Comparison of ENCODE assay signal across 7 cellular contexts in the genomic region with DNA sequence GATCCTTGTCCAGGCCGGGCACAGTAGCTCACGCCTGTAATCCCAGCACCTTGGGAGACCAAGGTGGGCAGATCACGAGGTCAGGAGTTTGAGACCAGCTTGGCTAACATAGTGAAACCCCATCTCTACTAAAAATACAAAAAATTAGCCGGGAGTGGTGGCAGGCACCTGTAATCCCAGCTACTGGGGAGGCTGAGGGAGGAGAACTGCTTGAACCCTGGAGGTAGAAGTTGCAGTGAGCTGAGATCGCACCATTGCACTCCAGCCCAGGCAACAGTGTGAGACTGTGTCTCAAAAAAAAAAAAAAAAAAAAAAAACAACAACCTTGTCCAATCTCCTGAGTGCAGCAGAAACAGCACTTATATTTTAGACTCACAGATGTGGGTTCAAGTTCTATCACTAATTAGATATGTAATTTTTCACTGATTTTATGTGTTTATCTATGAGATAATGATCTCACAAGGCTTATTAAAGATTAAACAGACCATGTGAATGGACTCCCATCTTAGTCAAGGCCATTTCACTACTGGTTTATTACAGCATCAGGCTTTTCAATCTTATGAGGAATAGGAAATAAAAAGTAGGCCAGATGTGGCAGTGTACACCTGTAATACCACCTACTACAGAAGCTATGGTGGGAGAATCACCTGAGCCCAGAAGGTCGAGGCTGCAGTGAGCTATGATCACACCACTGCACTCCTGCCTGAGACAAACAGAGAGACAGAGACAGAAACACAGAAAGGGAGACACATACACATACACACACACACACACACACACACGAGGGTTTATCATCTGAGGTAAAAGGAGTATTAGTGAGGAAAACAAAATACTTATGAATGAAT. TPM values are rescaled to one million over a fixed set of nuclear protein-coding genes. Genes with fewer than 3 reads are reported as not detected.
A peak's percentile ranks its signal among the peaks of the same experiment; 100 is the strongest.
DNase-seq lines count a peak whose midpoint lies in the region; ATAC-seq, FAIRE-seq and TF ChIP-seq lines count a peak whose summit lies in the region.
"Not testable (repeated sequence)": the region's sequence is repeated elsewhere in the genome, so short reads cannot be mapped to it uniquely, and the experiment has no call there.

No MANE protein-coding gene starts in this region.

- H3K9me3 Mint-ChIP-seq in T-helper 2 cell treated with Interferon-gamma antibody and Interleukin-4, amounts not matched to agents 5 μg/mL and 100 μg/mL, for 36 hours: peaks cover 12% of the 10 kb centered on the region
- not testable (repeated sequence) for H3K9me3 Mint-ChIP-seq in activated T-helper 17 cell treated with anti-CD3 and anti-CD28 coated beads, Interleukin-2, amount 50 U/mL, for 72 hours

- H3K4me1 ChIP-seq in HEK293 (ENCODE audit: control insufficient read depth, insufficient read depth, low read length): not testable (repeated sequence)
- H3K4me1 ChIP-seq in body of pancreas (peaks cover 19% of the 10 kb centered on the region), HepG2 (ENCODE audit: insufficient read depth, low read length) (peaks cover 33% of the 10 kb centered on the region)

- H3K36me3 ChIP-seq in HEK293 (ENCODE audit: control insufficient read depth in 2 of 2, insufficient read depth in 1 of 2, low read length in 2 of 2); body of pancreas (replicated peaks in 1 of 2; ENCODE audit: insufficient read depth in 1 of 2, low read depth in 2 of 2): not testable (repeated sequence)
- peaks cover 2 to 13% of the 10 kb centered on the region in 2 experiments; a peak in 3 of 5 replicates for H3K36me3 ChIP-seq in HepG2 (replicated peaks in 1 of 2; ENCODE audit: control insufficient read depth in 1 of 2, insufficient read depth in 2 of 2, low read length in 2 of 2)

- 81 to 82% methylated on average over 7 of the region's 7 CpGs for WGBS in body of pancreas, 2 donors
- 80% methylated on average over 7 of the region's 7 CpGs for WGBS in HepG2 (ENCODE audit: low lambda C conversion rate)

- TF ChIP-seq POLR2A in body of pancreas (IDR thresholded peaks at IDR 0.05); HepG2 (IDR thresholded peaks at IDR 0.05; ENCODE audit: insufficient read depth in 1 of 2, low read depth in 2 of 2, low read length in 2 of 2): not testable (repeated sequence)

- TF ChIP-seq RAD21 in HepG2 (CRISPR knock-in tag; IDR thresholded peaks at IDR 0.05): not testable (repeated sequence)

- H3K4me3 ChIP-seq in HEK293 (ENCODE audit: low read depth, low read length); body of pancreas; HepG2 (replicated peaks in 1 of 3; ENCODE audit: insufficient read depth in 1 of 3, low read depth in 2 of 3, low read length in 3 of 3): not testable (repeated sequence)

- not testable (repeated sequence) for H3K9me3 ChIP-seq in HEK293 (ENCODE audit: control insufficient read depth, insufficient read depth, low read depth, low read length); body of pancreas; HepG2 (ENCODE audit: low read length)

- CTCF ChIA-PET in HEK293 (lab: Yijun Ruan, JAX): interaction anchor here (0.7 kb wide), 1 partner anchor 663 kb away, joined by 3 read pairs; no protein-coding TSS in a partner anchor
- CTCF ChIA-PET in HepG2 (lab: Yijun Ruan, JAX; ENCODE audit: low intra/inter-chr PET ratio, low total read pairs): not testable (repeated sequence)

- H3K27ac Mint-ChIP-seq in T-helper 2 cell treated with Interferon-gamma antibody and Interleukin-4, amounts not matched to agents 5 μg/mL and 100 μg/mL, for 36 hours: peak overlapping the region; percentile 23
- peak overlapping the region; percentile 49 for H3K27ac Mint-ChIP-seq in activated T-helper 17 cell treated with anti-CD3 and anti-CD28 coated beads, Interleukin-2, amount 50 U/mL, for 72 hours

- H3K27ac ChIP-seq in C4-2B (peak overlapping the region; percentile 38), body of pancreas (peak overlapping the region in 3 of 4 donors; percentile 14 to 26 (median 25)), HepG2 (ENCODE audit: extremely low read length, insufficient read depth, low read length) (peak overlapping the region; percentile 59)
- not testable (repeated sequence) for H3K27ac ChIP-seq in HEK293 (ENCODE audit: extremely low read depth, low read depth, low read length)

- not testable (repeated sequence) for TF ChIP-seq EP300 in HepG2 (IDR thresholded peaks at IDR 0.05; ENCODE audit: low read depth in 2 of 2, low read length in 2 of 2); HepG2 (CRISPR knock-in tag; IDR thresholded peaks at IDR 0.05; ENCODE audit: borderline replicate concordance)

- H3K4me1 Mint-ChIP-seq in T-helper 2 cell treated with Interferon-gamma antibody and Interleukin-4, amounts not matched to agents 5 μg/mL and 100 μg/mL, for 36 hours (ENCODE audit: low read depth): peaks cover 57% of the 10 kb centered on the region
- peaks cover 40% of the 10 kb centered on the region for H3K4me1 Mint-ChIP-seq in activated T-helper 17 cell treated with anti-CD3 and anti-CD28 coated beads, Interleukin-2, amount 50 U/mL, for 72 hours

- not testable (repeated sequence) for H3K9ac ChIP-seq in HepG2 (ENCODE audit: insufficient read depth, low read depth, low read length)

- not testable (repeated sequence) for DNase-seq in T-helper 2 cell treated with Interferon-gamma antibody and Interleukin-4, amounts not matched to agents 5 μg/mL and 100 μg/mL, for 36 hours (ENCODE audit: low spot score); body of pancreas
- peak; percentile 13 for DNase-seq in HepG2 (ENCODE audit: low spot score)
- DNase-seq in renal cortical epithelial cell (ENCODE audit: low read depth): peak; percentile 60

- H3K4me2 ChIP-seq in HepG2 (ENCODE audit: low read depth, low read length): peak overlapping the region; percentile 42

- TF ChIP-seq CTCF in C4-2B (conservative IDR thresholded peaks at IDR 0.05); HEK293 (tag by site-specific recombination; IDR thresholded peaks at IDR 0.05); body of pancreas (IDR thresholded peaks at IDR 0.05); HepG2 (CRISPR knock-in tag; IDR thresholded peaks at IDR 0.05): not testable (repeated sequence)

- H3K4me3 Mint-ChIP-seq in T-helper 2 cell treated with Interferon-gamma antibody and Interleukin-4, amounts not matched to agents 5 μg/mL and 100 μg/mL, for 36 hours: peak overlapping the region; percentile 25
- not testable (repeated sequence) for H3K4me3 Mint-ChIP-seq in activated T-helper 17 cell treated with anti-CD3 and anti-CD28 coated beads, Interleukin-2, amount 50 U/mL, for 72 hours

- not testable (repeated sequence) for H2AFZ ChIP-seq in HepG2 (ENCODE audit: low read length)

- in situ Hi-C loops in HepG2 (cut with HindIII; ENCODE audit: extremely low pct_ligation_motif_present, low pct_unique_long_range_greater_than_20kb): not testable (repeated sequence)

- not testable (repeated sequence) for BruUV-seq in HepG2 (replicated peaks; lab: Mats Ljungman, UMichigan)

- peaks cover 32% of the 10 kb centered on the region for H3K36me3 Mint-ChIP-seq in T-helper 2 cell treated with Interferon-gamma antibody and Interleukin-4, amounts not matched to agents 5 μg/mL and 100 μg/mL, for 36 hours (ENCODE audit: low read depth)
- peaks cover 21% of the 10 kb centered on the region for H3K36me3 Mint-ChIP-seq in activated T-helper 17 cell treated with anti-CD3 and anti-CD28 coated beads, Interleukin-2, amount 50 U/mL, for 72 hours (ENCODE audit: low read depth)

- POLR2A ChIA-PET in HEK293 (lab: Yijun Ruan, JAX) (interaction anchor here (0.7 kb wide), 1 partner anchor 95 kb away, joined by 3 read pairs; no protein-coding TSS in a partner anchor), HepG2 (lab: Yijun Ruan, JAX) (interaction anchor here (1.0 to 2.4 kb wide), 2 partner anchors 19 to 50 kb away, joined by 3 to 7 read pairs; no protein-coding TSS in a partner anchor)

- H3K27me3 ChIP-seq in body of pancreas; HepG2 (ENCODE audit: control insufficient read depth in 1 of 2, insufficient read depth in 2 of 2, low read length in 2 of 2): not testable (repeated sequence)

- intact Hi-C loops in body of pancreas (cut with DNase I); HepG2 (cut with micrococcal nuclease; ENCODE audit: unreplicated experiment): not testable (repeated sequence)

- not testable (repeated sequence) for FAIRE-seq in HepG2 (lab: Jason Lieb, UNC)

- not testable (repeated sequence) for ATAC-seq in activated T-helper 17 cell treated with anti-CD3 and anti-CD28 coated beads, Interleukin-2, amount 50 U/mL, for 72 hours (replicated peaks); body of pancreas
- ATAC-seq in HepG2: peak; percentile 64

- not testable (repeated sequence) for H4K20me1 ChIP-seq in HepG2 (ENCODE audit: insufficient read depth, low read length)

- peaks cover 35% of the 10 kb centered on the region for H3K79me2 ChIP-seq in HepG2 (ENCODE audit: insufficient read depth, low read length)

- H3K27me3 Mint-ChIP-seq in T-helper 2 cell treated with Interferon-gamma antibody and Interleukin-4, amounts not matched to agents 5 μg/mL and 100 μg/mL, for 36 hours (ENCODE audit: low read depth); activated T-helper 17 cell treated with anti-CD3 and anti-CD28 coated beads, Interleukin-2, amount 50 U/mL, for 72 hours: not testable (repeated sequence)

RNA-seq across cellular contexts. Expression of a gene that starts 49.5 kb away (rescaled TPM):
- total RNA-seq in activated T-helper 17 cell treated with anti-CD3 and anti-CD28 coated beads, Interleukin-2, amount 50 U/mL, for 72 hours: 10 to 100 TPM; 28.5 to 37.1 TPM
- total RNA-seq in body of pancreas (1 to 10 TPM; 6.6 to 8.3 TPM), HepG2 (2016; rRNA removed; fragmentation: Illumina TruSeq; extraction: Trizol) (12.1 and 20.6 TPM in 2 replicates), renal cortical epithelial cell (4.7 and 20.1 TPM in 2 replicates)
- 10.5 and 13.0 TPM in 2 replicates for total RNA-seq in HepG2 (2016; cell fraction: cytosol; rRNA removed; fragmentation: Illumina TruSeq; extraction: Trizol; ENCODE audit: low read depth)
- total RNA-seq in HepG2 (2016; cell fraction: insoluble cytoplasmic fraction; rRNA removed; fragmentation: Illumina TruSeq; extraction: Trizol): 11.7 and 17.6 TPM in 2 replicates
- total RNA-seq in HepG2 (2016; cell fraction: membrane; rRNA removed; fragmentation: Illumina TruSeq; extraction: Trizol): 6.6 and 10.3 TPM in 2 replicates
- total RNA-seq in HepG2 (2016; cell fraction: nucleus; rRNA removed; fragmentation: Illumina TruSeq; extraction: Trizol): 17.4 and 19.6 TPM in 2 replicates
- polyA plus RNA-seq in HepG2 (2011; rRNA removed): 15.3 and 19.2 TPM in 2 replicates
- 9.0 and 11.6 TPM in 2 replicates for polyA plus RNA-seq in HepG2 (2011; cell fraction: cytosol; rRNA removed)
- polyA plus RNA-seq in HepG2 (2011; cell fraction: nucleus; rRNA removed): 13.3 and 14.0 TPM in 2 replicates
- 14.6 and 15.3 TPM in 2 replicates for polyA plus RNA-seq in HepG2 (2012)
- polyA plus RNA-seq in HepG2 (2016; cell fraction: cytosol; fragmentation: Illumina TruSeq; extraction: Trizol; ENCODE audit: low read depth): 0.40 and 0.42 TPM in 2 replicates
- polyA plus RNA-seq in HepG2 (2016; cell fraction: insoluble cytoplasmic fraction; fragmentation: Illumina TruSeq; extraction: Trizol; ENCODE audit: low read depth): 12.3 and 15.6 TPM in 2 replicates
- 1.3 and 1.6 TPM in 2 replicates for polyA plus RNA-seq in HepG2 (2016; cell fraction: membrane; fragmentation: Illumina TruSeq; extraction: Trizol; ENCODE audit: low read depth)
- polyA plus RNA-seq in HepG2 (2016; cell fraction: nucleus; fragmentation: Illumina TruSeq; extraction: Trizol; ENCODE audit: insufficient read depth, low read depth): 17.3 and 20.1 TPM in 2 replicates
- polyA minus RNA-seq in HepG2 (2011; rRNA and poly(A)+ RNA removed; ENCODE audit: low replicate concordance): 21.4 and 25.2 TPM in 2 replicates
- 22.2 and 26.1 TPM in 2 replicates for polyA minus RNA-seq in HepG2 (2011; cell fraction: cytosol; rRNA and poly(A)+ RNA removed)
- 39.1 and 42.6 TPM in 2 replicates for polyA minus RNA-seq in HepG2 (2011; cell fraction: nucleus; rRNA and poly(A)+ RNA removed)
